ENCODE assay signal across 8 cellular contexts in the genomic region with DNA sequence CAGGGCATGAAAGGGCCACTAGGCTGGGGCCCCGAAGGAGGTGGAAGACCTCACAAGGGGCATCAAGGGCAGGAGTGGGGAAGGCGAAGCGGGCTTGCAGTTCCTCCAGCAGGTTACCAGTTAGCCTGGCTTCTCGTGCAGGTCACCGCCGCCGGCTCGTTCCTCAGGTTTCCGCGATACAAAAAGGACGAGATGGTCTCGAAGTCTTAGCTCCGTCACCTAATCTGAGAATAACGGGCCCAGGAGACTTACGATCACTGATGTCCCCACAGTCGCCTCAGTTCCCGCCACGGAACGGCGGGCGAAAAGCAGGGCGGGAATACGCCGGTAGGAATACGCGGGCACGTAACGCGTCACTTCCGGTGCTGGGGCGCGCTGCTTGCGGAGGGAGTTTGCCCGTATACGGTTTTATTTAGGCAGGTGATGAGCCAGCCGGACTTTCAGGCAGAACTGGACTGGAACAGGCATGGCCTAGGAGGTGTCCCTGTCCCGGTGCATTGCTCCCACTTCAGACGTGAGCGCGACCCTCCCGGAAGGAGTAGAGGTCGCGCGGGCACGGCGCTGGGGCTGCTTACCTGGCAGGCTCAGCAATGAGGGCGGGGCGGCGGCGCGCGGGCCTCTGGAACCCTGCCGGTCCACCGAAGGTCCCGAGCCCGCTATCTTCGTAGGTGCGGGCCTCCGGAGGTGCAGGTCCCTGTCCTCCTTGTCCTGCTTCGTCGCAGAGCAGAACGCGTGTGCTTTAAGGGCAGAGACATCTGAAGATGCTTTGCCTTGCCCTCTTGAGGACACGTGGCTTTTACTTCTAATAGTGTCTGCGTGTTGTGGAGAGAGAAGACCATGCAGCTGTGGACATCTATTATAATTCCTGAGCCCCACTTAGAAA. TPM values are rescaled to one million over a fixed set of nuclear protein-coding genes. Genes with fewer than 3 reads are reported as not detected.
DNase-seq lines count a peak whose midpoint lies in the region; ATAC-seq, FAIRE-seq and TF ChIP-seq lines count a peak whose summit lies in the region.

A gene with protein sequence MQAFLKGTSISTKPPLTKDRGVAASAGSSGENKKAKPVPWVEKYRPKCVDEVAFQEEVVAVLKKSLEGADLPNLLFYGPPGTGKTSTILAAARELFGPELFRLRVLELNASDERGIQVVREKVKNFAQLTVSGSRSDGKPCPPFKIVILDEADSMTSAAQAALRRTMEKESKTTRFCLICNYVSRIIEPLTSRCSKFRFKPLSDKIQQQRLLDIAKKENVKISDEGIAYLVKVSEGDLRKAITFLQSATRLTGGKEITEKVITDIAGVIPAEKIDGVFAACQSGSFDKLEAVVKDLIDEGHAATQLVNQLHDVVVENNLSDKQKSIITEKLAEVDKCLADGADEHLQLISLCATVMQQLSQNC (minus strand): TSS at position 310 of the 883 bp plus-strand sequence. CDS start 1,769 bp downstream, outside the sequence.

- H3K9me2 ChIP-seq in OCI-LY1 (ENCODE audit: low read depth, low read length) = no peaks in the 10 kb centered on the region

- H3K9me3 ChIP-seq in Caco-2 = no peaks in the 10 kb centered on the region
- no peaks in the 10 kb centered on the region for H3K9me3 ChIP-seq in OCI-LY1 (ENCODE audit: low read length)
- no peaks in the 10 kb centered on the region for H3K9me3 ChIP-seq in endothelial cell of umbilical vein (replicated peaks; ENCODE audit: control insufficient read depth, insufficient read depth, low read length)

- BruUV-seq in Caco-2 (replicated peaks; lab: Mats Ljungman, UMichigan) (TSS peak; percentile 89), endothelial cell of umbilical vein (replicated peaks; lab: Mats Ljungman, UMichigan) (TSS peak; percentile 90)

- H3K9me3 Mint-ChIP-seq in Caco-2 (ENCODE audit: unreplicated experiment) = no peaks in the 10 kb centered on the region

- POLR2A ChIA-PET in Caco-2 (lab: Charles Lee) = interaction anchor here (0.6 to 1.3 kb wide), 3 partner anchors 17 to 32 kb away, joined by 3 to 8 read pairs (median 4); a partner anchor contains a TSS
- POLR2A ChIA-PET in endothelial cell of umbilical vein (lab: Charles Lee) = no interaction called here

- H3F3A ChIP-seq in OCI-LY1 (ENCODE audit: insufficient read depth, low read length) = no peaks in the 10 kb centered on the region

- peak within 1 kb of the TSS; percentile 57 for H3K27ac ChIP-seq in OCI-LY1 (ENCODE audit: low read depth, low read length, poor library complexity, severe bottlenecking)
- peak within 1 kb of the TSS; percentile 42 for H3K27ac ChIP-seq in endothelial cell of umbilical vein (ENCODE audit: insufficient read depth, low read depth, low read length)

- peaks cover 24% of the 10 kb centered on the region for H3K79me2 ChIP-seq in OCI-LY1 (ENCODE audit: insufficient read depth, low read length)
- H3K79me2 ChIP-seq in endothelial cell of umbilical vein (ENCODE audit: control insufficient read depth, insufficient read depth, low read length) = peaks cover 13% of the 10 kb centered on the region

- H3K4me1 ChIP-seq in Caco-2 = no peaks in the 10 kb centered on the region
- peaks cover 28% of the 10 kb centered on the region for H3K4me1 ChIP-seq in OCI-LY1 (ENCODE audit: insufficient read depth, low read length, severe bottlenecking)
- peaks cover 12% of the 10 kb centered on the region for H3K4me1 ChIP-seq in endothelial cell of umbilical vein (ENCODE audit: control insufficient read depth, extremely low read depth, insufficient read depth, low read length)

- H2AFZ ChIP-seq in OCI-LY1 (ENCODE audit: low read length) (0 out of 2 replicates have a peak within 1 kb of the TSS, but pooled peaks have one; percentile 0), endothelial cell of umbilical vein (ENCODE audit: low read depth, low read length) (peak within 1 kb of the TSS; percentile 80)

- DNase-seq in Caco-2 = peak; percentile 87
- peak in 75 of 76 experiments; percentile 22 to 91 (median 73) for DNase-seq in HUDEP-2 (lab: John Stamatoyannopoulos, UW; ENCODE audit: unreplicated experiment in 76 of 76)
- peak; percentile 86 for DNase-seq in activated CD8-positive, alpha-beta memory T cell treated with anti-CD3 and anti-CD28 coated beads, Interleukin-2, amount 50 U/mL, for 4 hours
- DNase-seq in endothelial cell of umbilical vein (ENCODE audit: low read depth, low spot score) = peak; percentile 75
- DNase-seq in middle frontal gyrus (ENCODE audit: extremely low spot score, low spot score) = peak; percentile 81
- DNase-seq in stimulated activated CD8-positive, alpha-beta memory T cell treated with anti-CD3 and anti-CD28 coated beads, Interleukin-2, amount 100 ng/mL, for 48 hours (ENCODE audit: low read depth in 2 of 2) = peak; percentile 82 to 85

- peak; percentile 91 for ATAC-seq in GM21381 (IDR thresholded peaks at IDR 0.05; ENCODE audit: unreplicated experiment)

- H3K9ac ChIP-seq in OCI-LY1 (ENCODE audit: low read length) (peak within 1 kb of the TSS; percentile 86), endothelial cell of umbilical vein (replicated peaks; ENCODE audit: extremely low read depth, insufficient read depth, low read length) (peak within 1 kb of the TSS; percentile 74)

- intact Hi-C loops in Caco-2 (cut with micrococcal nuclease; ENCODE audit: unreplicated experiment) = loop anchor here (2.0 kb wide), 1 partner anchor 16 kb away; no protein-coding TSS in a partner anchor
- intact Hi-C loops in endothelial cell of umbilical vein (cut with micrococcal nuclease) = loop anchor here (1.0 to 5.0 kb wide), 3 partner anchors 16 to 234 kb away; a partner anchor contains a TSS

- H3K4me3 ChIP-seq in Caco-2 (ENCODE audit: low read depth, low read length) (peak within 1 kb of the TSS; percentile 73), OCI-LY1 (ENCODE audit: low read depth, low read length, poor library complexity, severe bottlenecking) (peak within 1 kb of the TSS; percentile 74), endothelial cell of umbilical vein (replicated peaks in 1 of 3; ENCODE audit: insufficient read depth in 1 of 3, low read depth in 1 of 3, low read length in 3 of 3) (peak within 1 kb of the TSS; percentile 29 to 85 (median 63))

- CTCF ChIA-PET in Caco-2 (lab: Charles Lee) (interaction anchor here (0.7 kb wide), 1 partner anchor 192 kb away, joined by 4 read pairs; no protein-coding TSS in a partner anchor), endothelial cell of umbilical vein (lab: Charles Lee) (interaction anchor here (0.7 to 1.3 kb wide), 3 partner anchors 12 to 15 kb away, joined by 4 to 6 read pairs (median 5); no protein-coding TSS in a partner anchor)

- H4K20me1 ChIP-seq in OCI-LY1 (ENCODE audit: insufficient read depth, low read length) (no peaks in the 10 kb centered on the region), endothelial cell of umbilical vein (replicated peaks; ENCODE audit: control insufficient read depth, extremely low read depth, insufficient read depth, low read length) (no peaks in the 10 kb centered on the region)

- H3K4me2 ChIP-seq in OCI-LY1 (ENCODE audit: low read length) (peak within 1 kb of the TSS; percentile 80), endothelial cell of umbilical vein (ENCODE audit: insufficient read depth, low read length) (peak within 1 kb of the TSS; percentile 42)

- H3K36me3 ChIP-seq in Caco-2 (ENCODE audit: control insufficient read depth, insufficient read depth, low read length) (no peaks in the 10 kb centered on the region), OCI-LY1 (ENCODE audit: insufficient read depth, low read length) (peaks cover 36% of the 10 kb centered on the region), endothelial cell of umbilical vein (ENCODE audit: control insufficient read depth in 2 of 2, extremely low read depth in 1 of 2, insufficient read depth in 2 of 2, low read length in 2 of 2) (no peaks in the 10 kb centered on the region)

- TF ChIP-seq CTCF in Caco-2 (IDR thresholded peaks at IDR 0.05; ENCODE audit: insufficient read depth in 1 of 2, low read depth in 1 of 2, low read length in 1 of 2, severe bottlenecking in 1 of 2, unreplicated experiment in 1 of 2) = no peak
- TF ChIP-seq CTCF in OCI-LY1 (IDR thresholded peaks at IDR 0.05; ENCODE audit: low read length) = no peak
- no peak for TF ChIP-seq CTCF in endothelial cell of umbilical vein (IDR thresholded peaks at IDR 0.05; ENCODE audit: extremely low read depth in 1 of 2, insufficient read depth in 1 of 2, low read depth in 1 of 2, low read length in 2 of 2)

- no peaks in the 10 kb centered on the region for H3K4me1 Mint-ChIP-seq in Caco-2 (ENCODE audit: low read depth, unreplicated experiment)

- dilution Hi-C loops in endothelial cell of umbilical vein (cut with MboI; ENCODE audit: extremely low pct_ligation_motif_present, low sequenced_read_pairs) = no loop called here

- peaks cover 30% of the 10 kb centered on the region for H3K36me3 Mint-ChIP-seq in Caco-2 (ENCODE audit: insufficient read depth, unreplicated experiment)

- no peaks in the 10 kb centered on the region for H3K27me3 Mint-ChIP-seq in Caco-2 (ENCODE audit: insufficient read depth, unreplicated experiment)

- peak; percentile 86 for FAIRE-seq in endothelial cell of umbilical vein (lab: Jason Lieb, UNC)

- no peaks in the 10 kb centered on the region for H3K9me1 ChIP-seq in endothelial cell of umbilical vein (replicated peaks; ENCODE audit: control insufficient read depth, extremely low read depth, insufficient read depth, low read length)

- no peaks in the 10 kb centered on the region for H3K27me3 ChIP-seq in Caco-2 (replicated peaks; ENCODE audit: control insufficient read depth, insufficient read depth, low read length)
- no peaks in the 10 kb centered on the region for H3K27me3 ChIP-seq in OCI-LY1 (ENCODE audit: insufficient read depth, low read length)
- H3K27me3 ChIP-seq in endothelial cell of umbilical vein (ENCODE audit: control insufficient read depth in 2 of 2, insufficient read depth in 2 of 2, low read length in 2 of 2) = no peaks in the 10 kb centered on the region

- H3K4me3 Mint-ChIP-seq in Caco-2 (ENCODE audit: unreplicated experiment) = peak within 1 kb of the TSS; percentile 74

- peak; percentile 85 for TF ChIP-seq POLR2A in endothelial cell of umbilical vein (IDR thresholded peaks at IDR 0.05; ENCODE audit: low read depth, low read length)

- H3K27ac Mint-ChIP-seq in Caco-2 (ENCODE audit: unreplicated experiment) = peak within 1 kb of the TSS; percentile 84

TF ChIP-seq in endothelial cell of umbilical vein, 7 proteins besides CTCF, POLR2A, EP300 and RAD21 (continues in another document):
- TF ChIP-seq JUN (IDR thresholded peaks at IDR 0.05; ENCODE audit: borderline replicate concordance, insufficient read depth, insufficient read length, low read depth) (no peak), POLR2AphosphoS5 (IDR thresholded peaks at IDR 0.05; ENCODE audit: insufficient read depth, low read depth, low read length) (peak; percentile 93)

RNA-seq across cellular contexts. Expression of the gene that starts here (rescaled TPM):
- total RNA-seq in Caco-2 (2022) (52.6 and 62.2 TPM in 2 replicates), endothelial cell of umbilical vein (29.1 and 33.7 TPM in 2 replicates)
- 4.6 and 6.2 TPM in 2 replicates for polyA plus RNA-seq in endothelial cell of umbilical vein
- 13.1 and 15.5 TPM in 2 replicates for polyA plus RNA-seq in endothelial cell of umbilical vein (2011; cell fraction: cytosol; rRNA removed)
- 28.0 and 36.6 TPM in 2 replicates for polyA plus RNA-seq in endothelial cell of umbilical vein (2011; cell fraction: nucleus; rRNA removed)
- polyA plus RNA-seq in endothelial cell of umbilical vein (2012) = 18.1 and 27.7 TPM in 2 replicates
- polyA minus RNA-seq in endothelial cell of umbilical vein = 6.2 and 6.3 TPM in 2 replicates
- polyA minus RNA-seq in endothelial cell of umbilical vein (2011; cell fraction: cytosol; rRNA and poly(A)+ RNA removed) = 25.2 TPM
- polyA minus RNA-seq in endothelial cell of umbilical vein (2011; cell fraction: nucleus; rRNA and poly(A)+ RNA removed) = 7.2 and 10.0 TPM in 2 replicates

Comparison
In these comparisons a context has a peak if more than half of its experiments do, and no peak if none do; other contexts are left out.
1. Peak in every context shown above with its lines: DNase-seq, ATAC-seq, H3K4me3 ChIP-seq and H3K27ac ChIP-seq.